8 cellular contexts compared by ENCODE assay signal in genomic region chr18:77099501-77100370, GRCh38. TPM values are rescaled to one million over a fixed set of nuclear protein-coding genes. Genes with fewer than 3 reads are reported as not detected.
DNase-seq lines count a peak whose midpoint lies in the region; ATAC-seq and TF ChIP-seq lines count a peak whose summit lies in the region.

No MANE protein-coding gene starts in this region.

- H3K79me2 ChIP-seq in GM23338 (replicated peaks; ENCODE audit: insufficient read depth): no peaks in the 10 kb centered on the region

- peaks cover 10% of the 10 kb centered on the region; the same call in 1 of the 2 replicates for H3F3A ChIP-seq in GM23338 (replicated peaks; ENCODE audit: low read depth)

- H3K4me3 Mint-ChIP-seq in GM23338: no peak overlapping the region
- peak overlapping the region; percentile 35 for H3K4me3 Mint-ChIP-seq in memory B cell

- H3K27me3 ChIP-seq in GM23338 (ENCODE audit: insufficient read depth): no peaks in the 10 kb centered on the region

- peaks cover 11% of the 10 kb centered on the region for H3K36me3 Mint-ChIP-seq in GM23338 (ENCODE audit: low read depth)
- peaks cover 14% of the 10 kb centered on the region for H3K36me3 Mint-ChIP-seq in memory B cell

- H3K27ac Mint-ChIP-seq in GM23338: no peak overlapping the region
- H3K27ac Mint-ChIP-seq in memory B cell: peak overlapping the region; percentile 85

- H3K27ac ChIP-seq in GM23338 (ENCODE audit: low read depth): 0 out of 2 replicates have a peak overlapping the region, but pooled peaks have one; percentile 32

- H3K4me1 Mint-ChIP-seq in GM23338: peaks cover 66% of the 10 kb centered on the region
- peaks cover 48% of the 10 kb centered on the region for H3K4me1 Mint-ChIP-seq in memory B cell

- H4K20me1 ChIP-seq in GM23338 (replicated peaks; ENCODE audit: insufficient read depth): no peaks in the 10 kb centered on the region

- H3K9me2 ChIP-seq in GM23338 (ENCODE audit: insufficient read depth): 0 out of 2 replicates have a peak, but pooled peaks cover 2% of the 10 kb centered on the region

- no peak overlapping the region for H2AFZ ChIP-seq in GM23338

- TF ChIP-seq CTCF in GM23338 (conservative IDR thresholded peaks at IDR 0.05; ENCODE audit: low read depth in 2 of 2): no peak

- ATAC-seq in GM23338 (no peak), memory B cell (ENCODE audit: low read depth) (peak; percentile 40)

- H3K4me3 ChIP-seq in GM23338: no peak overlapping the region

- no peaks in the 10 kb centered on the region for H3K36me3 ChIP-seq in GM23338 (ENCODE audit: insufficient read depth)

- H3K4me1 ChIP-seq in GM23338 (ENCODE audit: insufficient read depth): peaks cover 53% of the 10 kb centered on the region

- H3K27me3 Mint-ChIP-seq in GM23338 (ENCODE audit: insufficient read depth, low read depth, poor library complexity) (peaks cover 11% of the 10 kb centered on the region), memory B cell (no peaks in the 10 kb centered on the region)

- no peaks in the 10 kb centered on the region for H3K9me3 Mint-ChIP-seq in GM23338
- H3K9me3 Mint-ChIP-seq in memory B cell: no peaks in the 10 kb centered on the region

- DNase-seq in D341Med (ENCODE audit: low spot score): peak; percentile 24
- no peak for DNase-seq in GM23338 (ENCODE audit: low spot score)
- DNase-seq in activated CD8-positive, alpha-beta memory T cell treated with anti-CD3 and anti-CD28 coated beads for 24 hours: peak; percentile 76
- DNase-seq in memory B cell (ENCODE audit: low spot score in 2 of 2): no peak
- no peak for DNase-seq in HuH-7 (ENCODE audit: low spot score)
- DNase-seq in inferior parietal cortex (ENCODE audit: extremely low spot score): no peak
- no peak for DNase-seq in hypothalamus (lab: John Stamatoyannopoulos, UW)
- DNase-seq in cortex of kidney (lab: John Stamatoyannopoulos, UW): no peak

- H3K4me2 ChIP-seq in GM23338: no peak overlapping the region

TF ChIP-seq in GM23338, 12 proteins besides CTCF, POLR2A, EP300 and RAD21:
- TF ChIP-seq ZNF114 (CRISPR knock-in tag; IDR thresholded peaks at IDR 0.05) (no peak), EZH2phosphoT487 (IDR thresholded peaks at IDR 0.05; ENCODE audit: unreplicated experiment) (no peak), POLR2AphosphoS5 (IDR thresholded peaks at IDR 0.05; ENCODE audit: low read depth) (no peak), NANOG (IDR thresholded peaks at IDR 0.05; ENCODE audit: borderline replicate concordance) (no peak), CREB1 (CRISPR knock-in tag; IDR thresholded peaks at IDR 0.05; ENCODE audit: low read depth) (no peak), STAT1 (IDR thresholded peaks at IDR 0.05; ENCODE audit: unreplicated experiment) (no peak), JUNB (IDR thresholded peaks at IDR 0.05; ENCODE audit: unreplicated experiment) (no peak), EZH2 (IDR thresholded peaks at IDR 0.05; ENCODE audit: low read depth, unreplicated experiment) (no peak), ZNF331 (CRISPR knock-in tag; IDR thresholded peaks at IDR 0.05; ENCODE audit: low read depth) (no peak), REST (IDR thresholded peaks at IDR 0.05; ENCODE audit: unreplicated experiment) (no peak), ZNF462 (CRISPR knock-in tag; IDR thresholded peaks at IDR 0.05) (no peak), ETS1 (IDR thresholded peaks at IDR 0.05) (no peak)

RNA-seq across cellular contexts. Expression of gene MBP, which starts 32.8 kb away (rescaled TPM):
- 20.7 and 22.9 TPM in 2 replicates for total RNA-seq in GM23338 (2014; rRNA removed; shearing (Covaris generic))
- polyA plus RNA-seq in GM23338 (2016; fragmentation: Nextera tagmentation; extraction: Ambion mirVana): 14.6 and 18.4 TPM in 2 replicates

Comparison
In these comparisons a context has a peak if more than half of its experiments do, and no peak if none do; other contexts are left out.
1. DNase-seq: peak in D341Med (single experiment) and activated CD8-positive, alpha-beta memory T cell treated with anti-CD3 and anti-CD28 coated beads for 24 hours (single experiment); none in GM23338 (single experiment), memory B cell (0 of 2), HuH-7 (single experiment), inferior parietal cortex (single experiment), hypothalamus (0 of 51) and cortex of kidney (single experiment).